In the genomic region with DNA sequence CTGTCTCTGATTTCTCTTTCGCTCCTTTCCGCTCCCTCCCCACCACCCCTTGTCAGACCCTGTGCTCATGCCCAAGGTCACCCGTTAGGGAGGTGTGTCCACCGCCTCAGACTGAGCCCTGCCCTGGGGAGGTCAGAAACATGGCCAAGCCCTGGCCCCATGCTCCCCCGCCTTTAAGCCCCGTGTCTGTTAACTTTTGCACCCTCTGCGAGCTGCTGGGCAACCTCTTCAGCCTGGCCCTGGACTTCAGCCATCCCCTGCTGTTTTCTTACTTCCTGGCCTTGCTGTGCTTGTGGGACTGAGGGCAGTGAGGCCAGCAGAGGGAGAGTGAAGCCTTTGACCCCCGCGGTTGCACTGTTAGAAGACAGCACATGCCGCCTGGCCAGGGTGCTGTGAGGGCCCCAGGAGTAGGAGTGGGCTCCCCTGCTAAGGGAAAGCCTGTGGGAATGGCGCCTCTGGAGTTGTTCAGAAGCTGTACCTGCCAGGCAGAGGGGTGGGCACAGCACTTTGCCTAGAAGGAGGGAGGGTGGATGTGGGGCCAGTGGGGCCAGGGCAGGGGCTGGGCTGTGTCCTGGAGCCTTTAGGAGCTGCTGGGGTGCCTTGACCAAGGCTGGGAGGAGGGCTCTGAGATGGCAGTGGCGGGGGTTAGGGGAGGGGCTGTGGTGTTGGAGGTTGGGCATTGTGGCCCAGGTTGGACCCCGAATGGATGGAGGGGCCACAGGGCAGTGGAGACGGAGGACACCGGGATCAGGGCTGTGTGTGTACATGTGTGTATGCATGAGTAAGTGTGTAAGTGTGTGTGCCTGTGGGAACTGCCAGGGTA, we compare ENCODE assay signal across 1 cellular context.
A peak's percentile ranks its signal among the peaks of the same experiment; 100 is the strongest.
TF ChIP-seq lines count a peak whose summit lies in the region.

No MANE protein-coding gene starts in this region.

TF ChIP-seq in HepG2, 621 proteins besides CTCF, POLR2A, EP300 and RAD21 (continued from another document and continues in another):
- TF ChIP-seq RFX1 (IDR thresholded peaks at IDR 0.05) = no peak
- TF ChIP-seq CBX1 (IDR thresholded peaks at IDR 0.05; ENCODE audit: low read depth) = no peak
- TF ChIP-seq ZNF776 (CRISPR knock-in tag; IDR thresholded peaks at IDR 0.05) = no peak
- TF ChIP-seq SNRNP70 (IDR thresholded peaks at IDR 0.05; ENCODE audit: low read depth, low read length) = no peak
- no peak for TF ChIP-seq IRX3 (CRISPR knock-in tag; IDR thresholded peaks at IDR 0.05; ENCODE audit: borderline replicate concordance, low read depth)
- peak; percentile 55; the same call in 1 of the 2 replicates for TF ChIP-seq ZFP82 (CRISPR knock-in tag; IDR thresholded peaks at IDR 0.05; ENCODE audit: borderline replicate concordance)
- no peak for TF ChIP-seq KAT7 (CRISPR knock-in tag; IDR thresholded peaks at IDR 0.05; ENCODE audit: borderline replicate concordance)
- TF ChIP-seq ATM (IDR thresholded peaks at IDR 0.05; ENCODE audit: borderline replicate concordance) = no peak
- TF ChIP-seq ZHX1 (CRISPR knock-in tag; IDR thresholded peaks at IDR 0.05; ENCODE audit: low read depth) = peak; percentile 90; the same call in 1 of the 2 replicates
- no peak for TF ChIP-seq GPN1 (CRISPR knock-in tag; IDR thresholded peaks at IDR 0.05; ENCODE audit: borderline replicate concordance)
- TF ChIP-seq IRF2 (CRISPR knock-in tag; IDR thresholded peaks at IDR 0.05) = peak; percentile 89
- no peak for TF ChIP-seq ZNF275 (CRISPR knock-in tag; IDR thresholded peaks at IDR 0.05; ENCODE audit: borderline replicate concordance)
- peak; percentile 77 for TF ChIP-seq SP4 (CRISPR knock-in tag; IDR thresholded peaks at IDR 0.05)
- TF ChIP-seq SMYD3 (CRISPR knock-in tag; IDR thresholded peaks at IDR 0.05) = no peak
- TF ChIP-seq PHF20 (CRISPR knock-in tag; IDR thresholded peaks at IDR 0.05) = 0 out of 2 replicates have a peak, but pooled peaks have one; percentile 7
- peak; percentile 95 for TF ChIP-seq UBTF (CRISPR knock-in tag; IDR thresholded peaks at IDR 0.05)
- peak; percentile 54; the same call in 1 of the 2 replicates for TF ChIP-seq YEATS2 (CRISPR knock-in tag; IDR thresholded peaks at IDR 0.05; ENCODE audit: borderline replicate concordance)
- TF ChIP-seq E2F5 (CRISPR knock-in tag; conservative IDR thresholded peaks at IDR 0.05) = no peak
- peak; percentile 85; the same call in 1 of the 2 replicates for TF ChIP-seq ZFP37 (CRISPR knock-in tag; IDR thresholded peaks at IDR 0.05; ENCODE audit: borderline replicate concordance)
- no peak for TF ChIP-seq KLF15 (CRISPR knock-in tag; IDR thresholded peaks at IDR 0.05; ENCODE audit: borderline replicate concordance)
- no peak for TF ChIP-seq ARID2 (CRISPR knock-in tag; IDR thresholded peaks at IDR 0.05; ENCODE audit: borderline replicate concordance)
- no peak for TF ChIP-seq ZNF558 (CRISPR knock-in tag; IDR thresholded peaks at IDR 0.05; ENCODE audit: borderline replicate concordance)
- peak; percentile 82; the same call in 1 of the 2 replicates for TF ChIP-seq ZNF350 (CRISPR knock-in tag; IDR thresholded peaks at IDR 0.05; ENCODE audit: borderline replicate concordance, low read depth)
- no peak for TF ChIP-seq SMARCC2 (IDR thresholded peaks at IDR 0.05)
- 0 out of 2 replicates have a peak, but pooled peaks have one; percentile 45 for TF ChIP-seq ZNF329 (CRISPR knock-in tag; IDR thresholded peaks at IDR 0.05; ENCODE audit: low read depth)
- TF ChIP-seq KDM4B (CRISPR knock-in tag; IDR thresholded peaks at IDR 0.05) = peak; percentile 83; the same call in 1 of the 2 replicates
- TF ChIP-seq CHD2 (IDR thresholded peaks at IDR 0.05; ENCODE audit: low read depth, low read length) = no peak
- peak; percentile 28; the same call in 1 of the 2 replicates for TF ChIP-seq DZIP1 (CRISPR knock-in tag; IDR thresholded peaks at IDR 0.05)
- 0 out of 2 replicates have a peak, but pooled peaks have one; percentile 40 for TF ChIP-seq ZNF766 (CRISPR knock-in tag; IDR thresholded peaks at IDR 0.05; ENCODE audit: borderline replicate concordance)
- no peak for TF ChIP-seq REXO4 (CRISPR knock-in tag; IDR thresholded peaks at IDR 0.05; ENCODE audit: borderline replicate concordance)
- no peak for TF ChIP-seq NBN (conservative IDR thresholded peaks at IDR 0.05)
- no peak for TF ChIP-seq ZBTB21 (CRISPR knock-in tag; IDR thresholded peaks at IDR 0.05)
- no peak for TF ChIP-seq ZNF207 (IDR thresholded peaks at IDR 0.05; ENCODE audit: borderline replicate concordance)
- TF ChIP-seq ZZZ3 (CRISPR knock-in tag; IDR thresholded peaks at IDR 0.05; ENCODE audit: borderline replicate concordance) = no peak
- TF ChIP-seq, protein P1, sequence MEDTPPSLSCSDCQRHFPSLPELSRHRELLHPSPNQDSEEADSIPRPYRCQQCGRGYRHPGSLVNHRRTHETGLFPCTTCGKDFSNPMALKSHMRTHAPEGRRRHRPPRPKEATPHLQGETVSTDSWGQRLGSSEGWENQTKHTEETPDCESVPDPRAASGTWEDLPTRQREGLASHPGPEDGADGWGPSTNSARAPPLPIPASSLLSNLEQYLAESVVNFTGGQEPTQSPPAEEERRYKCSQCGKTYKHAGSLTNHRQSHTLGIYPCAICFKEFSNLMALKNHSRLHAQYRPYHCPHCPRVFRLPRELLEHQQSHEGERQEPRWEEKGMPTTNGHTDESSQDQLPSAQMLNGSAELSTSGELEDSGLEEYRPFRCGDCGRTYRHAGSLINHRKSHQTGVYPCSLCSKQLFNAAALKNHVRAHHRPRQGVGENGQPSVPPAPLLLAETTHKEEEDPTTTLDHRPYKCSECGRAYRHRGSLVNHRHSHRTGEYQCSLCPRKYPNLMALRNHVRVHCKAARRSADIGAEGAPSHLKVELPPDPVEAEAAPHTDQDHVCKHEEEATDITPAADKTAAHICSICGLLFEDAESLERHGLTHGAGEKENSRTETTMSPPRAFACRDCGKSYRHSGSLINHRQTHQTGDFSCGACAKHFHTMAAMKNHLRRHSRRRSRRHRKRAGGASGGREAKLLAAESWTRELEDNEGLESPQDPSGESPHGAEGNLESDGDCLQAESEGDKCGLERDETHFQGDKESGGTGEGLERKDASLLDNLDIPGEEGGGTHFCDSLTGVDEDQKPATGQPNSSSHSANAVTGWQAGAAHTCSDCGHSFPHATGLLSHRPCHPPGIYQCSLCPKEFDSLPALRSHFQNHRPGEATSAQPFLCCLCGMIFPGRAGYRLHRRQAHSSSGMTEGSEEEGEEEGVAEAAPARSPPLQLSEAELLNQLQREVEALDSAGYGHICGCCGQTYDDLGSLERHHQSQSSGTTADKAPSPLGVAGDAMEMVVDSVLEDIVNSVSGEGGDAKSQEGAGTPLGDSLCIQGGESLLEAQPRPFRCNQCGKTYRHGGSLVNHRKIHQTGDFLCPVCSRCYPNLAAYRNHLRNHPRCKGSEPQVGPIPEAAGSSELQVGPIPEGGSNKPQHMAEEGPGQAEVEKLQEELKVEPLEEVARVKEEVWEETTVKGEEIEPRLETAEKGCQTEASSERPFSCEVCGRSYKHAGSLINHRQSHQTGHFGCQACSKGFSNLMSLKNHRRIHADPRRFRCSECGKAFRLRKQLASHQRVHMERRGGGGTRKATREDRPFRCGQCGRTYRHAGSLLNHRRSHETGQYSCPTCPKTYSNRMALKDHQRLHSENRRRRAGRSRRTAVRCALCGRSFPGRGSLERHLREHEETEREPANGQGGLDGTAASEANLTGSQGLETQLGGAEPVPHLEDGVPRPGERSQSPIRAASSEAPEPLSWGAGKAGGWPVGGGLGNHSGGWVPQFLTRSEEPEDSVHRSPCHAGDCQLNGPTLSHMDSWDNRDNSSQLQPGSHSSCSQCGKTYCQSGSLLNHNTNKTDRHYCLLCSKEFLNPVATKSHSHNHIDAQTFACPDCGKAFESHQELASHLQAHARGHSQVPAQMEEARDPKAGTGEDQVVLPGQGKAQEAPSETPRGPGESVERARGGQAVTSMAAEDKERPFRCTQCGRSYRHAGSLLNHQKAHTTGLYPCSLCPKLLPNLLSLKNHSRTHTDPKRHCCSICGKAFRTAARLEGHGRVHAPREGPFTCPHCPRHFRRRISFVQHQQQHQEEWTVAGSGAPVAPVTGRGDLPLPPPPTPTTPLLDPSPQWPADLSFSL (CRISPR knock-in tag; IDR thresholded peaks at IDR 0.05) = no peak
- TF ChIP-seq, protein P2, sequence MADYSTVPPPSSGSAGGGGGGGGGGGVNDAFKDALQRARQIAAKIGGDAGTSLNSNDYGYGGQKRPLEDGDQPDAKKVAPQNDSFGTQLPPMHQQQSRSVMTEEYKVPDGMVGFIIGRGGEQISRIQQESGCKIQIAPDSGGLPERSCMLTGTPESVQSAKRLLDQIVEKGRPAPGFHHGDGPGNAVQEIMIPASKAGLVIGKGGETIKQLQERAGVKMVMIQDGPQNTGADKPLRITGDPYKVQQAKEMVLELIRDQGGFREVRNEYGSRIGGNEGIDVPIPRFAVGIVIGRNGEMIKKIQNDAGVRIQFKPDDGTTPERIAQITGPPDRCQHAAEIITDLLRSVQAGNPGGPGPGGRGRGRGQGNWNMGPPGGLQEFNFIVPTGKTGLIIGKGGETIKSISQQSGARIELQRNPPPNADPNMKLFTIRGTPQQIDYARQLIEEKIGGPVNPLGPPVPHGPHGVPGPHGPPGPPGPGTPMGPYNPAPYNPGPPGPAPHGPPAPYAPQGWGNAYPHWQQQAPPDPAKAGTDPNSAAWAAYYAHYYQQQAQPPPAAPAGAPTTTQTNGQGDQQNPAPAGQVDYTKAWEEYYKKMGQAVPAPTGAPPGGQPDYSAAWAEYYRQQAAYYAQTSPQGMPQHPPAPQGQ (CRISPR knock-in tag; IDR thresholded peaks at IDR 0.05; ENCODE audit: borderline replicate concordance) = no peak
- TF ChIP-seq FOSL2 (CRISPR knock-in tag; IDR thresholded peaks at IDR 0.05) = peak; percentile 62
- no peak for TF ChIP-seq SIX4 (CRISPR knock-in tag; IDR thresholded peaks at IDR 0.05)
- TF ChIP-seq, protein P3, sequence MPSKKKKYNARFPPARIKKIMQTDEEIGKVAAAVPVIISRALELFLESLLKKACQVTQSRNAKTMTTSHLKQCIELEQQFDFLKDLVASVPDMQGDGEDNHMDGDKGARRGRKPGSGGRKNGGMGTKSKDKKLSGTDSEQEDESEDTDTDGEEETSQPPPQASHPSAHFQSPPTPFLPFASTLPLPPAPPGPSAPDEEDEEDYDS (CRISPR knock-in tag; IDR thresholded peaks at IDR 0.05) = peak; percentile 60; the same call in 1 of the 2 replicates
